ENCODE assay signal across 8 cellular contexts in the genomic region with DNA sequence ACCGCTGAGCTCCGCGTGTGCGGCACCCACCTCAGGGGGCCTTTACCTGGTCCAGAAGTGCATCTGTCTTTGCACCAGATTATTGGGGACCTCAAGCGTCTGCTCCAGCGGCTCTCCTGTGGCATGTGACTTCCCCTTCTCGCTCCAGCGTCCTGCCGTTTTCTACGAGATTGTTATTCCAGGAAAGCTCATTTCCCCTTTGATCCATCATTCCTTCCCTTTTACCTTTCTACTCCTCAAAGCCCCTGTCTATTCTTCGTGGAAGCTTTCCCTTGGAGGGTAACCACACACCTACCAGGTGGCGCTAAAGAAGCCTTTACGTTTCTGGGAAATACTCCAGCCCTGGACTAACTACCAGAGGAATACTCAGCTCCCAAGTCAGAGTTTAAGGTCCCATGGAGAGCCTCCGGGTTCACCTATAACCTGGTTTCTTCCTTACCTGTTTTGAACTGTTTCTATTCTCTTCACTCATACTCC. TPM values are rescaled to one million over a fixed set of nuclear protein-coding genes. Genes with fewer than 3 reads are reported as not detected.
DNase-seq lines count a peak whose midpoint lies in the region; ATAC-seq, FAIRE-seq and TF ChIP-seq lines count a peak whose summit lies in the region.

No MANE protein-coding gene starts in this region.

- peak overlapping the region; percentile 93 for H3K4me2 ChIP-seq in astrocyte (ENCODE audit: low read length)

- ATAC-seq in CD4-positive, alpha-beta T cell (ENCODE audit: poor library complexity): no peak
- no peak for ATAC-seq in GM19328 (IDR thresholded peaks at IDR 0.05; ENCODE audit: unreplicated experiment)
- no peak for ATAC-seq in HG03354 (IDR thresholded peaks at IDR 0.05; ENCODE audit: poor library complexity, severe bottlenecking, unreplicated experiment)

- peak overlapping the region; percentile 82 for H3K27ac Mint-ChIP-seq in CD4-positive, alpha-beta T cell
- peak overlapping the region; percentile 67 for H3K27ac Mint-ChIP-seq in astrocyte (ENCODE audit: unreplicated experiment)

- H3K79me2 ChIP-seq in astrocyte (ENCODE audit: insufficient read depth, low read length): peaks cover 27% of the 10 kb centered on the region

- POLR2A ChIA-PET in CD4-positive, alpha-beta T cell (lab: Charles Lee): interaction anchor here (0.7 to 4.9 kb wide), 11 partner anchors 9 to 113 kb away, joined by 3 to 48 read pairs (median 4); a partner anchor contains a TSS

- H3K9me3 ChIP-seq in CD4-positive, alpha-beta T cell (ENCODE audit: control insufficient read depth, low read length): no peaks in the 10 kb centered on the region
- H3K9me3 ChIP-seq in astrocyte (ENCODE audit: insufficient read depth, low read depth, low read length): no peaks in the 10 kb centered on the region
- H3K9me3 ChIP-seq in tibial artery: no peaks in the 10 kb centered on the region

- H3K36me3 ChIP-seq in astrocyte (ENCODE audit: insufficient read depth, low read length) (peaks cover 33% of the 10 kb centered on the region), tibial artery (peaks cover 37 to 43% (median 40%) of the 10 kb centered on the region in 3 donors)

- CTCF ChIA-PET in CD4-positive, alpha-beta T cell (lab: Charles Lee): interaction anchor here (1.2 to 3.5 kb wide), 4 partner anchors 11 to 113 kb away, joined by 3 to 15 read pairs (median 4); a partner anchor contains a TSS

- intact Hi-C loops in CD4-positive, alpha-beta T cell (cut with DNase I, micrococcal nuclease): loop anchor here in 1 of 2 experiments (5.0 to 10.0 kb wide), 3 partner anchors 91 to 791 kb away; a partner anchor contains a TSS
- intact Hi-C loops in tibial artery (cut with DNase I; ENCODE audit: low total_unique reads): no loop called here

- H3K4me3 Mint-ChIP-seq in CD4-positive, alpha-beta T cell: peak overlapping the region; percentile 95
- peak overlapping the region; percentile 94 for H3K4me3 Mint-ChIP-seq in astrocyte (ENCODE audit: unreplicated experiment)

- no peak for TF ChIP-seq CTCF in CD4-positive, alpha-beta T cell (IDR thresholded peaks at IDR 0.05)
- TF ChIP-seq CTCF in astrocyte (IDR thresholded peaks at IDR 0.05; ENCODE audit: insufficient read depth, low read depth, low read length) (no peak), tibial artery (IDR thresholded peaks at IDR 0.05) (no peak)

- H3K9me3 Mint-ChIP-seq in CD4-positive, alpha-beta T cell: no peaks in the 10 kb centered on the region
- no peaks in the 10 kb centered on the region for H3K9me3 Mint-ChIP-seq in astrocyte (ENCODE audit: unreplicated experiment)

- peaks cover 34% of the 10 kb centered on the region for H3K4me1 Mint-ChIP-seq in CD4-positive, alpha-beta T cell (ENCODE audit: low read depth)
- peaks cover 2% of the 10 kb centered on the region for H3K4me1 Mint-ChIP-seq in astrocyte (ENCODE audit: low read depth, unreplicated experiment)

- peaks cover 53% of the 10 kb centered on the region for H3K36me3 Mint-ChIP-seq in CD4-positive, alpha-beta T cell (ENCODE audit: low read depth)
- peaks cover 16% of the 10 kb centered on the region for H3K36me3 Mint-ChIP-seq in astrocyte (ENCODE audit: low read depth, unreplicated experiment)

- H3K4me3 ChIP-seq in astrocyte (ENCODE audit: insufficient read depth, low read depth, low read length) (peak overlapping the region; percentile 74), tibial artery (peak overlapping the region; percentile 82 to 95)

- H3K27me3 ChIP-seq in CD4-positive, alpha-beta T cell (ENCODE audit: control insufficient read depth, insufficient read depth, low read length): no peaks in the 10 kb centered on the region
- H3K27me3 ChIP-seq in astrocyte (ENCODE audit: insufficient read depth, low read length) (peaks cover 2% of the 10 kb centered on the region), tibial artery (no peaks in the 10 kb centered on the region)

- H3K4me1 ChIP-seq in astrocyte (ENCODE audit: insufficient read depth, low read length) (peaks cover 12% of the 10 kb centered on the region), tibial artery (peaks cover 0 to 38% (median 19%) of the 10 kb centered on the region in 4 donors)

- FAIRE-seq in astrocyte (lab: Jason Lieb, UNC): peak; percentile 34

- H3K9ac ChIP-seq in astrocyte (ENCODE audit: low read length): peak overlapping the region; percentile 80

- H2AFZ ChIP-seq in astrocyte (ENCODE audit: low read depth, low read length): peak overlapping the region; percentile 75

- peaks cover 35% of the 10 kb centered on the region for H4K20me1 ChIP-seq in astrocyte (ENCODE audit: insufficient read depth, low read length)

- no peak overlapping the region for H3K27ac ChIP-seq in CD4-positive, alpha-beta T cell (ENCODE audit: low read depth, low read length)
- H3K27ac ChIP-seq in astrocyte (ENCODE audit: low read depth, low read length): no peak overlapping the region
- H3K27ac ChIP-seq in tibial artery: peak overlapping the region; percentile 88 to 91

- H3K27me3 Mint-ChIP-seq in CD4-positive, alpha-beta T cell: no peaks in the 10 kb centered on the region
- H3K27me3 Mint-ChIP-seq in astrocyte (ENCODE audit: low read depth, unreplicated experiment): peaks cover 5% of the 10 kb centered on the region

- no peak for DNase-seq in CD4-positive, alpha-beta T cell
- DNase-seq in HPDE6-E6E7 (ENCODE audit: extremely low spot score) (peak; percentile 25), astrocyte (ENCODE audit: low read depth) (no peak), left kidney (ENCODE audit: low read depth, low spot score) (peak; percentile 35), tibial artery (no peak), islet precursor cell (no peak)

RNA-seq across cellular contexts. Expression of a gene that starts 1.5 kb away (rescaled TPM):
- total RNA-seq in CD4-positive, alpha-beta T cell: 10 to 100 TPM; 35.7 to 40.3 TPM
- 63.2 and 68.7 TPM in 2 replicates for total RNA-seq in astrocyte

RNA-seq across cellular contexts. Expression of a gene that starts 16.2 kb away (rescaled TPM):
- 10 to 100 TPM; 61.3 to 68.5 TPM for total RNA-seq in CD4-positive, alpha-beta T cell
- 20.1 and 20.2 TPM in 2 replicates for total RNA-seq in astrocyte

RNA-seq across cellular contexts. Expression of a gene that starts 38.6 kb away (rescaled TPM):
- not detected for total RNA-seq in CD4-positive, alpha-beta T cell
- not detected in 2 replicates for total RNA-seq in astrocyte

Comparison
In these comparisons a context has a peak if more than half of its experiments do, and no peak if none do; other contexts are left out.
1. DNase-seq: peak in HPDE6-E6E7 (single experiment) and left kidney (single experiment); none in CD4-positive, alpha-beta T cell (0 of 10), astrocyte (single experiment), tibial artery (0 of 2) and islet precursor cell (single experiment).
2. H3K27ac ChIP-seq: peak in tibial artery (2 of 2); none in CD4-positive, alpha-beta T cell (single experiment) and astrocyte (single experiment).